In genomic region chr7:77799078-77799964, GRCh38 we compare ENCODE assay signal across 8 cellular contexts. TPM values are rescaled to one million over a fixed set of nuclear protein-coding genes. Genes with fewer than 3 reads are reported as not detected.
DNase-seq lines count a peak whose midpoint lies in the region; ATAC-seq lines count a peak whose summit lies in the region.

No MANE protein-coding gene starts in this region.

- H3K36me3 ChIP-seq in ACC112 (ENCODE audit: insufficient read depth, low read length), result no peaks in the 10 kb centered on the region
- H3K36me3 ChIP-seq in Karpas-422 (ENCODE audit: insufficient read depth, low read length), result peaks cover 45% of the 10 kb centered on the region
- H3K36me3 ChIP-seq in iPS-20b (ENCODE audit: insufficient read depth, low read depth, low read length), result 0 out of 2 replicates have a peak, but pooled peaks cover 4% of the 10 kb centered on the region
- no peaks in the 10 kb centered on the region for H3K36me3 ChIP-seq in skeletal muscle tissue (ENCODE audit: control insufficient read depth in 3 of 3, insufficient read depth in 3 of 3, low read length in 3 of 3)

- peaks cover 24% of the 10 kb centered on the region for H3K4me1 ChIP-seq in ACC112 (ENCODE audit: control insufficient read depth, insufficient read depth, low read length, unreplicated experiment)
- peaks cover 54% of the 10 kb centered on the region for H3K4me1 ChIP-seq in Karpas-422 (ENCODE audit: low read length)
- peaks cover 9% of the 10 kb centered on the region; the same call in 1 of the 2 replicates for H3K4me1 ChIP-seq in iPS-20b (ENCODE audit: insufficient read depth, low read length)
- peaks cover 21 to 28% (median 23%) of the 10 kb centered on the region in 3 donors for H3K4me1 ChIP-seq in skeletal muscle tissue (ENCODE audit: control insufficient read depth in 3 of 3, insufficient read depth in 3 of 3, low read length in 3 of 3)

- peaks cover 65% of the 10 kb centered on the region for H3K79me2 ChIP-seq in ACC112 (ENCODE audit: control insufficient read depth, insufficient read depth, low read length, unreplicated experiment)
- H3K79me2 ChIP-seq in Karpas-422 (ENCODE audit: low read length), result peaks cover 96% of the 10 kb centered on the region

- H3K9me2 ChIP-seq in Karpas-422 (replicated peaks; ENCODE audit: insufficient read depth, low read length), result no peaks in the 10 kb centered on the region

- H3K27me3 ChIP-seq in ACC112 (ENCODE audit: insufficient read depth, low read length), result no peaks in the 10 kb centered on the region
- H3K27me3 ChIP-seq in Karpas-422 (ENCODE audit: low read length), result no peaks in the 10 kb centered on the region
- H3K27me3 ChIP-seq in iPS-20b (ENCODE audit: insufficient read depth, low read length), result no peaks in the 10 kb centered on the region
- no peaks in the 10 kb centered on the region for H3K27me3 ChIP-seq in skeletal muscle tissue (ENCODE audit: control insufficient read depth in 3 of 3, insufficient read depth in 3 of 3, low read length in 3 of 3)

- H3K4me3 ChIP-seq in ACC112 (ENCODE audit: low read depth, low read length), result peak overlapping the region; percentile 90
- peak overlapping the region; percentile 84 for H3K4me3 ChIP-seq in Karpas-422 (ENCODE audit: low read length)
- peak overlapping the region; percentile 92 for H3K4me3 ChIP-seq in iPS-20b (ENCODE audit: low read length)
- H3K4me3 ChIP-seq in skeletal muscle tissue (ENCODE audit: low read length in 3 of 3), result peak overlapping the region; percentile 94 to 97 (median 94)

- H3K9me3 ChIP-seq in Karpas-422 (ENCODE audit: low read length) (no peaks in the 10 kb centered on the region), iPS-20b (ENCODE audit: insufficient read depth, low read depth, low read length) (no peaks in the 10 kb centered on the region), skeletal muscle tissue (ENCODE audit: control insufficient read depth in 3 of 3, low read length in 3 of 3) (no peaks in the 10 kb centered on the region)

- 0 out of 2 replicates have a peak overlapping the region, but pooled peaks have one; percentile 20 for H3K27ac ChIP-seq in ACC112 (ENCODE audit: low read depth, low read length)
- peak overlapping the region; percentile 86 for H3K27ac ChIP-seq in Karpas-422 (ENCODE audit: low read length)
- H3K27ac ChIP-seq in iPS-20b (ENCODE audit: low read length), result no peak overlapping the region
- H3K27ac ChIP-seq in skeletal muscle tissue (ENCODE audit: low read depth, low read length), result peak overlapping the region; percentile 95

- DNase-seq in Karpas-422 (peak; percentile 82), T follicular helper cell (ENCODE audit: low read depth) (peak; percentile 3), brain pericyte (ENCODE audit: low read depth, low spot score) (peak; percentile 8)
- DNase-seq in effector CD8-positive, alpha-beta T cell (lab: John Stamatoyannopoulos, UW), result no peak

- H2AFZ ChIP-seq in ACC112 (ENCODE audit: low read length, unreplicated experiment) (peak overlapping the region; percentile 90), Karpas-422 (ENCODE audit: low read length) (0 out of 2 replicates have a peak overlapping the region, but pooled peaks have one; percentile 40)

- no peaks in the 10 kb centered on the region; the same call in 1 of the 2 replicates for H4K20me1 ChIP-seq in Karpas-422 (ENCODE audit: insufficient read depth, low read depth, low read length)

- peak overlapping the region; percentile 85 for H3K4me2 ChIP-seq in Karpas-422 (ENCODE audit: low read depth, low read length, poor library complexity, severe bottlenecking)

- peak overlapping the region; percentile 88 for H3K9ac ChIP-seq in Karpas-422 (ENCODE audit: low read length)
- H3K9ac ChIP-seq in iPS-20b (ENCODE audit: low read depth, low read length), result peak overlapping the region; percentile 78; the same call in 1 of the 2 replicates
- H3K9ac ChIP-seq in skeletal muscle tissue (ENCODE audit: low read depth in 1 of 3, low read length in 3 of 3), result peak overlapping the region; percentile 87 to 94 (median 93)

- ATAC-seq in GM18909 (IDR thresholded peaks at IDR 0.05; ENCODE audit: poor library complexity, unreplicated experiment), result peak; percentile 2

RNA-seq across cellular contexts. Expression of gene PHTF2, which starts 0.7 kb away (rescaled TPM):
- total RNA-seq in Karpas-422 (2014; rRNA removed; shearing (Covaris generic); ENCODE audit: low replicate concordance), result 39.3 and 65.7 TPM in 2 replicates
- 14.6 TPM for total RNA-seq in skeletal muscle tissue

RNA-seq across cellular contexts. Expression of gene TMEM60, which starts 1.1 kb away (rescaled TPM):
- total RNA-seq in Karpas-422 (2014; rRNA removed; shearing (Covaris generic); ENCODE audit: low replicate concordance), result 28.5 and 64.4 TPM in 2 replicates
- total RNA-seq in skeletal muscle tissue, result 11.0 TPM
